In the genomic region with DNA sequence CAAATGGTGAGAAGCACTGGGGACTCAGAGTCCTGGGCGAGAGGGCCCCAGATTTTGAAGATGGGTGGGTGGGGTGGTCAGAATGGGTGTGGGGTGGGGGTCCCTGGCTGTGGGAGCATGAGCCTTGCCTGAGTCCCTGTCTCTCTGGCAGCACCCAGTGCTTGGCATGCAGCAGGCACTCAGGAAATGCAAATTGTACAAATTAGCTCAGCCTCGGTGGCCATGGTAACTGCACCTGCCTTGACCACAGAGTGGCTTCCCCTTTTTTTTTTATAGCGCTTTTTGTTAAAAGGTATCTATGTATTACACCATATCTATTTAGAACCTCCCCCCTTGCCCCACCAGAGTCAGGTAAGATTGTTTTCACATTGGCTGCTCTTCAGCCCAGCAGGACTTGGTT, we compare ENCODE assay signal across 1 cellular context.
TF ChIP-seq lines count a peak whose summit lies in the region.

No MANE protein-coding gene starts in this region.

TF ChIP-seq in IMR-90, 13 proteins besides CTCF, POLR2A, EP300 and RAD21 (continued from another document):
- TF ChIP-seq, protein P1, sequence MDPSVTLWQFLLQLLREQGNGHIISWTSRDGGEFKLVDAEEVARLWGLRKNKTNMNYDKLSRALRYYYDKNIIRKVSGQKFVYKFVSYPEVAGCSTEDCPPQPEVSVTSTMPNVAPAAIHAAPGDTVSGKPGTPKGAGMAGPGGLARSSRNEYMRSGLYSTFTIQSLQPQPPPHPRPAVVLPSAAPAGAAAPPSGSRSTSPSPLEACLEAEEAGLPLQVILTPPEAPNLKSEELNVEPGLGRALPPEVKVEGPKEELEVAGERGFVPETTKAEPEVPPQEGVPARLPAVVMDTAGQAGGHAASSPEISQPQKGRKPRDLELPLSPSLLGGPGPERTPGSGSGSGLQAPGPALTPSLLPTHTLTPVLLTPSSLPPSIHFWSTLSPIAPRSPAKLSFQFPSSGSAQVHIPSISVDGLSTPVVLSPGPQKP (IDR thresholded peaks at IDR 0.05; ENCODE audit: borderline replicate concordance, low read depth, low read length): no peak
- TF ChIP-seq USF2 (IDR thresholded peaks at IDR 0.05; ENCODE audit: low read depth, low read length) (no peak), MAZ (IDR thresholded peaks at IDR 0.05; ENCODE audit: borderline replicate concordance, low read depth, low read length) (no peak), RFX5 (IDR thresholded peaks at IDR 0.05; ENCODE audit: low read depth, low read length) (no peak), CEBPB (IDR thresholded peaks at IDR 0.05; ENCODE audit: low read depth, low read length) (no peak), SMC3 (IDR thresholded peaks at IDR 0.05; ENCODE audit: low read depth, low read length) (no peak)
